ENCODE assay signal across 16 cellular contexts in genomic region chr2:112783187-112783721, GRCh38. TPM values are rescaled to one million over a fixed set of nuclear protein-coding genes. Genes with fewer than 3 reads are reported as not detected.
DNase-seq lines count a peak whose midpoint lies in the region; ATAC-seq, FAIRE-seq and TF ChIP-seq lines count a peak whose summit lies in the region.
"Had no signal": no experiment of that assay in that cellular context is flagged by ENCODE, and none has a peak within 500 bp of the region (broad histone marks: within the 10 kb centered on the region; RNA-seq: fewer than 3 reads in every experiment).

No MANE protein-coding gene starts in this region.

- H3K36me3 ChIP-seq in GM06990 (ENCODE audit: control insufficient read depth, insufficient read depth, low read length) (no peaks in the 10 kb centered on the region), HEK293 (ENCODE audit: control insufficient read depth in 2 of 2, insufficient read depth in 1 of 2, low read length in 2 of 2) (no peaks in the 10 kb centered on the region), K562 (ENCODE audit: control insufficient read depth, insufficient read depth, low read length) (no peaks in the 10 kb centered on the region)
- H3K36me3 ChIP-seq: brain microvascular endothelial cell, right lobe of liver had no signal

- no peak for TF ChIP-seq RAD21 in K562 (CRISPR knock-in tag; conservative IDR thresholded peaks at IDR 0.05 in 1 of 2, IDR thresholded peaks at IDR 0.05 in 1 of 2)

- CTCF ChIA-PET in HEK293 (lab: Yijun Ruan, JAX) = interaction anchor here (0.8 kb wide), 1 partner anchor 8 kb away, joined by 3 read pairs; no protein-coding TSS in a partner anchor
- CTCF ChIA-PET in K562 (lab: Yijun Ruan, JAX; ENCODE audit: low intra/inter-chr PET ratio) = no interaction called here

- no peaks in the 10 kb centered on the region for H3K9me1 ChIP-seq in K562 (ENCODE audit: control insufficient read depth, insufficient read depth, low read length)

- H3K27me3 ChIP-seq in GM06990 (replicated peaks; ENCODE audit: control insufficient read depth, insufficient read depth, low read length) = no peaks in the 10 kb centered on the region
- H3K27me3 ChIP-seq in K562 (ENCODE audit: control insufficient read depth in 2 of 2, insufficient read depth in 2 of 2, low read length in 2 of 2) = no peaks in the 10 kb centered on the region
- H3K27me3 ChIP-seq: brain microvascular endothelial cell, right lobe of liver had no signal

- in situ Hi-C loops in K562 (cut with MboI) = no loop called here

- no peaks in the 10 kb centered on the region for H3K79me2 ChIP-seq in K562 (ENCODE audit: control insufficient read depth, insufficient read depth, low read length)

- peak overlapping the region; percentile 78 for H3K27ac Mint-ChIP-seq in mesothelial cell of epicardium
- H3K27ac Mint-ChIP-seq: activated naive CD4-positive, alpha-beta T cell treated with anti-CD3 and anti-CD28 coated beads, Interleukin-2, amount 50 U/mL, for 72 hours had no signal

- intact Hi-C loops in K562 (cut with micrococcal nuclease) = no loop called here

- no peak overlapping the region for H2AFZ ChIP-seq in K562 (ENCODE audit: low read depth, low read length)

- no peak for ATAC-seq in K562
- ATAC-seq in GM19324 (IDR thresholded peaks at IDR 0.05; ENCODE audit: low FRiP score, unreplicated experiment) = no peak
- ATAC-seq: left cardiac atrium, right lobe of liver had no signal

- H3K4me1 Mint-ChIP-seq in mesothelial cell of epicardium = peaks cover 20% of the 10 kb centered on the region

- POLR2A ChIA-PET in HEK293 (lab: Yijun Ruan, JAX) (no interaction called here), K562 (lab: Yijun Ruan, JAX) (no interaction called here)

- H3K9me3 Mint-ChIP-seq in mesothelial cell of epicardium = no peaks in the 10 kb centered on the region
- H3K9me3 Mint-ChIP-seq: activated naive CD4-positive, alpha-beta T cell treated with anti-CD3 and anti-CD28 coated beads, Interleukin-2, amount 50 U/mL, for 72 hours had no signal

- H3K27ac ChIP-seq in HEK293 (ENCODE audit: extremely low read depth, low read depth, low read length) (no peak overlapping the region), K562 (ENCODE audit: extremely low read depth, low read depth, low read length) (no peak overlapping the region)
- H3K27ac ChIP-seq: brain microvascular endothelial cell, right lobe of liver had no signal

- DNase-seq in GM06990 (ENCODE audit: extremely low read depth, insufficient read length) (no peak), K562 (ENCODE audit: extremely low read depth in 1 of 4, low spot score in 3 of 4) (no peak), mesothelial cell of epicardium (ENCODE audit: low spot score in 2 of 2, unreplicated experiment in 2 of 2) (no peak), HK-2 (ENCODE audit: unreplicated experiment) (no peak)
- DNase-seq in stimulated activated CD8-positive, alpha-beta memory T cell treated with anti-CD3 and anti-CD28 coated beads, Interleukin-4, amount 100 ng/mL, for 48 hours = no peak
- DNase-seq: brain microvascular endothelial cell, GDM1, KG1, left cardiac atrium, occipital lobe, right lobe of liver, substantia nigra had no signal

- TF ChIP-seq POLR2A in K562 (conservative IDR thresholded peaks at IDR 0.05) = no peak

- peak; percentile 44 for FAIRE-seq in K562 (lab: Jason Lieb, UNC)

- 66% methylated on average over 3 of the region's 3 CpGs for WGBS in K562 (ENCODE audit: insufficient coverage, low coverage, missing lambda C conversion rate)

- no peak overlapping the region for H3K4me2 ChIP-seq in K562 (ENCODE audit: insufficient read depth, low read length)

- TF ChIP-seq EP300 in K562 (IDR thresholded peaks at IDR 0.05; ENCODE audit: low read length) = no peak

- peak overlapping the region; percentile 60 for H3K4me3 ChIP-seq in GM06990 (replicated peaks; ENCODE audit: low read depth, low read length)
- no peak overlapping the region for H3K4me3 ChIP-seq in HEK293 (ENCODE audit: low read depth, low read length)
- no peak overlapping the region for H3K4me3 ChIP-seq in K562
- H3K4me3 ChIP-seq: right lobe of liver had no signal

- H3K36me3 Mint-ChIP-seq in mesothelial cell of epicardium = peaks cover 3% of the 10 kb centered on the region
- H3K36me3 Mint-ChIP-seq: activated naive CD4-positive, alpha-beta T cell treated with anti-CD3 and anti-CD28 coated beads, Interleukin-2, amount 50 U/mL, for 72 hours had no signal

- no peak overlapping the region for H3K9ac ChIP-seq in K562 (ENCODE audit: insufficient read depth in 1 of 2, low read depth in 2 of 2, low read length in 2 of 2)

- H3K27me3 Mint-ChIP-seq in mesothelial cell of epicardium (ENCODE audit: low read depth) = no peaks in the 10 kb centered on the region

- no peak for TF ChIP-seq CTCF in GM06990 (IDR thresholded peaks at IDR 0.05; ENCODE audit: insufficient read depth, low read length, poor library complexity, severe bottlenecking)
- TF ChIP-seq CTCF in HEK293 (tag by site-specific recombination; IDR thresholded peaks at IDR 0.05) = no peak
- no peak for TF ChIP-seq CTCF in K562 (IDR thresholded peaks at IDR 0.05 in 2 of 3, conservative IDR thresholded peaks at IDR 0.05 in 1 of 3; ENCODE audit: insufficient read depth in 2 of 3, low read depth in 1 of 3, low read length in 3 of 3)
- TF ChIP-seq CTCF in mesothelial cell of epicardium (IDR thresholded peaks at IDR 0.05; ENCODE audit: unreplicated experiment) = no peak

- no peaks in the 10 kb centered on the region for H3K4me1 ChIP-seq in HEK293 (ENCODE audit: control insufficient read depth, insufficient read depth, low read length)
- peaks cover 0 to 27% of the 10 kb centered on the region in 2 experiments; a peak in 4 of 5 replicates for H3K4me1 ChIP-seq in K562 (replicated peaks in 1 of 2; ENCODE audit: control insufficient read depth in 2 of 2, insufficient read depth in 2 of 2, low read length in 2 of 2)
- H3K4me1 ChIP-seq: right lobe of liver had no signal

- H3K9me3 ChIP-seq in HEK293 (ENCODE audit: control insufficient read depth, insufficient read depth, low read depth, low read length) = no peaks in the 10 kb centered on the region
- H3K9me3 ChIP-seq in K562 (replicated peaks; ENCODE audit: control insufficient read depth, insufficient read depth, low read depth, low read length) = no peaks in the 10 kb centered on the region
- H3K9me3 ChIP-seq: right lobe of liver had no signal

- no TSS peak for BruUV-seq in K562 (replicated peaks; lab: Mats Ljungman, UMichigan)

- no peaks in the 10 kb centered on the region for H4K20me1 ChIP-seq in K562 (replicated peaks; ENCODE audit: control insufficient read depth, insufficient read depth, low read length)

- peak overlapping the region; percentile 59 for H3K4me3 Mint-ChIP-seq in mesothelial cell of epicardium

RNA-seq across cellular contexts. Expression of gene IL1A, which starts 1.0 kb away (rescaled TPM):
- 0.32 TPM in 1 of 2 replicates, not detected in the other for total RNA-seq in K562 (2011; cell fraction: chromatin; rRNA removed; ENCODE audit: low replicate concordance)
- not detected in 2 replicates for total RNA-seq in K562 (2011; cell fraction: nucleolus; rRNA removed)
- total RNA-seq in K562 (2011; cell fraction: nucleoplasm; rRNA removed) = 0.46 TPM in 1 of 2 replicates, not detected in the other
- total RNA-seq in K562 (2014; rRNA removed) = 0.14 TPM in 1 of 2 replicates, not detected in the other
- 0.15 and 0.19 TPM in 2 replicates for total RNA-seq in K562 (2014; rRNA removed; fragmentation: Illumina TruSeq; extraction: Trizol)
- total RNA-seq in K562 (2015; rRNA removed; fragmentation: Illumina TruSeq; extraction: Trizol) = 0.08 TPM in 1 of 2 replicates, not detected in the other
- 0.09 TPM in 1 of 2 replicates, not detected in the other for total RNA-seq in K562 (2021)
- 0.07 and 0.09 TPM in 2 replicates for polyA plus RNA-seq in K562 (2011; rRNA removed)
- polyA plus RNA-seq in K562 (2011; cell fraction: cytosol; rRNA removed) = 0.09 TPM in 1 of 2 replicates, not detected in the other
- polyA plus RNA-seq in K562 (2011; cell fraction: nucleus; rRNA removed) = 0.11 and 0.13 TPM in 2 replicates
- polyA plus RNA-seq in K562 (2012) = 0.30 and 1.4 TPM in 2 replicates
- polyA plus RNA-seq in K562 (2014; fragmentation: Illumina TruSeq; extraction: Trizol) = 0.08 and 0.15 TPM in 2 replicates
- polyA plus RNA-seq in K562 (2014; fragmentation: Nextera tagmentation; extraction: Ambion mirVana) = under 1 TPM in 1 of 2 experiments, not detected in 1; 0.27 TPM
- polyA plus RNA-seq in K562 (2014; rRNA removed) = 0.03 TPM in 1 of 2 replicates, not detected in the other
- 0.07 TPM in 1 of 2 replicates, not detected in the other for polyA minus RNA-seq in K562 (2011; rRNA and poly(A)+ RNA removed)
- not detected in 2 replicates for polyA minus RNA-seq in K562 (2011; cell fraction: cytosol; rRNA and poly(A)+ RNA removed)
- polyA minus RNA-seq in K562 (2011; cell fraction: nucleus; rRNA and poly(A)+ RNA removed) = not detected in 2 replicates
- 3.9 to 4.8 TPM (median 4.4 TPM) in 3 replicates for total RNA-seq in mesothelial cell of epicardium
- total RNA-seq: left cardiac atrium, occipital lobe, right lobe of liver had no signal

RNA-seq across cellular contexts. Expression of gene CKAP2L, which starts 18.8 kb away (rescaled TPM):
- 12.0 and 31.2 TPM in 2 replicates for total RNA-seq in K562 (2011; cell fraction: chromatin; rRNA removed; ENCODE audit: low replicate concordance)
- total RNA-seq in K562 (2011; cell fraction: nucleolus; rRNA removed) = 9.5 and 10.3 TPM in 2 replicates
- 20.5 and 28.5 TPM in 2 replicates for total RNA-seq in K562 (2011; cell fraction: nucleoplasm; rRNA removed)
- total RNA-seq in K562 (2014; rRNA removed) = 10.4 and 12.3 TPM in 2 replicates
- total RNA-seq in K562 (2014; rRNA removed; fragmentation: Illumina TruSeq; extraction: Trizol) = 14.2 and 16.9 TPM in 2 replicates
- total RNA-seq in K562 (2015; rRNA removed; fragmentation: Illumina TruSeq; extraction: Trizol) = 11.5 and 12.1 TPM in 2 replicates
- total RNA-seq in K562 (2021) = 17.6 and 18.6 TPM in 2 replicates
- polyA plus RNA-seq in K562 (2011; rRNA removed) = 15.8 and 18.5 TPM in 2 replicates
- polyA plus RNA-seq in K562 (2011; cell fraction: cytosol; rRNA removed) = 2.9 and 6.0 TPM in 2 replicates
- polyA plus RNA-seq in K562 (2011; cell fraction: nucleus; rRNA removed) = 7.2 and 9.8 TPM in 2 replicates
- polyA plus RNA-seq in K562 (2012) = 12.2 and 19.9 TPM in 2 replicates
- 20.3 and 21.9 TPM in 2 replicates for polyA plus RNA-seq in K562 (2014; fragmentation: Illumina TruSeq; extraction: Trizol)
- polyA plus RNA-seq in K562 (2014; fragmentation: Nextera tagmentation; extraction: Ambion mirVana) = 10 to 100 TPM; 14.1 to 14.9 TPM
- polyA plus RNA-seq in K562 (2014; rRNA removed) = 10.9 and 13.2 TPM in 2 replicates
- polyA minus RNA-seq in K562 (2011; rRNA and poly(A)+ RNA removed) = 21.9 and 31.4 TPM in 2 replicates
- 4.9 and 6.4 TPM in 2 replicates for polyA minus RNA-seq in K562 (2011; cell fraction: cytosol; rRNA and poly(A)+ RNA removed)
- 12.3 and 21.2 TPM in 2 replicates for polyA minus RNA-seq in K562 (2011; cell fraction: nucleus; rRNA and poly(A)+ RNA removed)
- total RNA-seq in mesothelial cell of epicardium = 8.4 to 8.9 TPM (median 8.6 TPM) in 3 replicates

RNA-seq across cellular contexts. Expression of gene IL1B, which starts 53.3 kb away (rescaled TPM):
- not detected in 2 replicates for total RNA-seq in K562 (2011; cell fraction: chromatin; rRNA removed; ENCODE audit: low replicate concordance)
- not detected in 2 replicates for total RNA-seq in K562 (2011; cell fraction: nucleolus; rRNA removed)
- not detected in 2 replicates for total RNA-seq in K562 (2011; cell fraction: nucleoplasm; rRNA removed)
- total RNA-seq in K562 (2014; rRNA removed) (not detected in 2 replicates), K562 (2014; rRNA removed; fragmentation: Illumina TruSeq; extraction: Trizol) (not detected in 2 replicates), K562 (2015; rRNA removed; fragmentation: Illumina TruSeq; extraction: Trizol) (0.29 TPM in 1 of 2 replicates, not detected in the other), K562 (2021) (not detected in 2 replicates), mesothelial cell of epicardium (1.3 to 1.7 TPM (median 1.4 TPM) in 3 replicates)
- polyA plus RNA-seq in K562 (2011; rRNA removed) (0.09 TPM in 1 of 2 replicates, not detected in the other), K562 (2014; fragmentation: Illumina TruSeq; extraction: Trizol) (not detected in 2 replicates), K562 (2014; fragmentation: Nextera tagmentation; extraction: Ambion mirVana) (not detected), K562 (2014; rRNA removed) (not detected in 2 replicates)
- not detected in 2 replicates for polyA plus RNA-seq in K562 (2011; cell fraction: cytosol; rRNA removed)
- polyA plus RNA-seq in K562 (2011; cell fraction: nucleus; rRNA removed) = not detected in 2 replicates
- polyA plus RNA-seq in K562 (2012) = 0.06 and 0.13 TPM in 2 replicates
- polyA minus RNA-seq in K562 (2011; rRNA and poly(A)+ RNA removed) = not detected in 2 replicates
- not detected in 2 replicates for polyA minus RNA-seq in K562 (2011; cell fraction: cytosol; rRNA and poly(A)+ RNA removed)
- not detected in 2 replicates for polyA minus RNA-seq in K562 (2011; cell fraction: nucleus; rRNA and poly(A)+ RNA removed)
- total RNA-seq: T-helper 1 cell treated with Interleukin-12 subunit alpha and Interleukin-12 subunit beta and Interleukin-4 antibody, amounts not matched to agents 30 ng/mL and 1 ng/mL, for 36 hours had no signal
